1 cellular context compared by ENCODE assay signal in the genomic region with DNA sequence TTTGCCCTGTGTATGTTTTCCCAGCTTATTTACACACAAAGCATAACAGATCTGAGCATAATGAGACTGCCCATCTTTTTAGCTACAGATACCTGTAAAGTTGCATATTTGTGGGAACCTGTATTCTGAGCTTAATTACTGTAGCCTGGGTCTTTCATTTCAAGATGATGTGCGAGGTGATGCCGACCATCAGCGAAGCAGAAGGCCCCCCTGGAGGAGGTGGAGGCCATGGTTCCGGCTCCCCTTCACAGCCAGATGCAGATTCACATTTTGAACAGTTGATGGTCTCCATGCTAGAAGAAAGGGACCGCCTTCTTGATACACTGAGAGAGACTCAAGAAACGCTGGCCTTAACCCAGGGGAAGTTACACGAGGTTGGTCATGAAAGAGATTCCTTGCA.
TF ChIP-seq lines count a peak whose summit lies in the region.

No MANE protein-coding gene starts in this region.

TF ChIP-seq in H1, 55 proteins besides CTCF, POLR2A, EP300 and RAD21 (continued from another document):
- no peak for TF ChIP-seq JUN (IDR thresholded peaks at IDR 0.05; ENCODE audit: low read depth, low read length)
